ENCODE assay signal across 9 cellular contexts in the genomic region with DNA sequence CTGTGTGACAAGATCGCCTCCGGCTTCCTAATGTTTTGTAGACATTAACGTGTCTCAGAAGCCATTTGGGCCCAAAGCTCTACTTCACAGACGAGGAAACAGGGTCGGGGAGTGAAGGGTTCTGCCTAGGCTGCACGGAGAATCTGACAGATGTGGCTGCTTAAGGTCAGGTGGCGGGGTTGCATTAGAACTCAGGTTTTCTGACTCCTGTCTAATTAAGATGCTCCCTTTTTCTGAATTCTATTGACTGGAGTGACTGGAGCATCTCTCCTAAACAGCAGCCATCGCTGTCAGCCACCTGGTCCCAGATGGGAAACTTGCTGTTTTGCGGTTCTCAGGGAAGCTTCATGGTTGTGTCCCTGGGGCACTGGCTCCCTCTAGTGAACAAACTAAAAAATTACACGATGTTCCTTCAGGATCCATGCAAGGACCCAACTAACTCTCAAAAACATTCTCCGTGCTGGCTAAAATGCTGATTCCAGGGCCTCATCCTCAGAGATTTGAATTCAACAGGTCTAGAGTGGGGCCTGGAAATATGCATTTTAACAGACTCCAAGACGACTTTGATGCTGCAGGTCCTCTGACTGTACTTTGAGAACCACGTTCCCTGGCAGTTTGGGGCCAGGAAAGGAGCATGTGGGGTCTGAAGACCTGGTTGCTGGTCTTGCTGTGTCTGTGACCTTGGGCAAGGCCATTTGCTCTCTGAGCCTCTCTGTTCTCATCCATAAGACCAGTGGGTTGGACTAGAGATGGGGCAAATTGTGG.
DNase-seq lines count a peak whose midpoint lies in the region; ATAC-seq and TF ChIP-seq lines count a peak whose summit lies in the region.
"Had no signal": no experiment of that assay in that cellular context is flagged by ENCODE, and none has a peak within 500 bp of the region (broad histone marks: within the 10 kb centered on the region; RNA-seq: fewer than 3 reads in every experiment).

No MANE protein-coding gene starts in this region.

- ATAC-seq in activated naive CD8-positive, alpha-beta T cell treated with anti-CD3 and anti-CD28 coated beads, Interleukin-2, amount 50 U/mL, for 24 hours, result peak; percentile 55
- ATAC-seq in GM21529 (IDR thresholded peaks at IDR 0.05; ENCODE audit: unreplicated experiment), result no peak

- H3K27ac ChIP-seq in Peyer's patch, result no peak overlapping the region
- H3K27ac ChIP-seq in cardiac muscle cell, result no peak overlapping the region
- H3K27ac ChIP-seq: skin epidermis had no signal

- H3K4me1 Mint-ChIP-seq in activated naive CD8-positive, alpha-beta T cell treated with anti-CD3 and anti-CD28 coated beads, Interleukin-2, amount 50 U/mL, for 24 hours, result peaks cover 38% of the 10 kb centered on the region
- no peaks in the 10 kb centered on the region for H3K4me1 Mint-ChIP-seq in progenitor cell of endocrine pancreas (ENCODE audit: low read depth)

- H3K4me3 ChIP-seq in Peyer's patch, result no peak overlapping the region
- H3K4me3 ChIP-seq in cardiac muscle cell, result no peak overlapping the region
- H3K4me3 ChIP-seq: skin epidermis had no signal

- no peaks in the 10 kb centered on the region for H3K9me3 ChIP-seq in Peyer's patch
- H3K9me3 ChIP-seq in cardiac muscle cell (ENCODE audit: low read depth), result no peaks in the 10 kb centered on the region

- no peak overlapping the region for H3K4me3 Mint-ChIP-seq in activated naive CD8-positive, alpha-beta T cell treated with anti-CD3 and anti-CD28 coated beads, Interleukin-2, amount 50 U/mL, for 24 hours
- H3K4me3 Mint-ChIP-seq in progenitor cell of endocrine pancreas (ENCODE audit: low read depth), result no peak overlapping the region

- DNase-seq in CMK (ENCODE audit: low read depth), result peak; percentile 38
- DNase-seq in HK-2 (ENCODE audit: unreplicated experiment), result peak; percentile 34
- peak; percentile 43 to 71 (median 51) for DNase-seq in Peyer's patch
- DNase-seq in activated naive CD8-positive, alpha-beta T cell treated with anti-CD3 and anti-CD28 coated beads, Interleukin-2, amount 50 U/mL, for 24 hours, result peak; percentile 53
- DNase-seq in cardiac muscle cell (ENCODE audit: low read depth in 1 of 2, low spot score in 1 of 2), result peak; percentile 70 to 75
- DNase-seq in progenitor cell of endocrine pancreas (ENCODE audit: low spot score, unreplicated experiment), result no peak
- no peak for DNase-seq in OCI-M2 (lab: John Stamatoyannopoulos, UW; ENCODE audit: unreplicated experiment)

- peaks cover 12% of the 10 kb centered on the region for H3K36me3 Mint-ChIP-seq in activated naive CD8-positive, alpha-beta T cell treated with anti-CD3 and anti-CD28 coated beads, Interleukin-2, amount 50 U/mL, for 24 hours (ENCODE audit: low read depth)
- no peaks in the 10 kb centered on the region for H3K36me3 Mint-ChIP-seq in progenitor cell of endocrine pancreas (ENCODE audit: insufficient read depth)

- TF ChIP-seq POLR2A in Peyer's patch (IDR thresholded peaks at IDR 0.05), result no peak

- H3K4me1 ChIP-seq in Peyer's patch, result peaks cover 0 to 10% (median 3%) of the 10 kb centered on the region in 4 donors
- H3K4me1 ChIP-seq in cardiac muscle cell (ENCODE audit: low read depth), result peaks cover 9% of the 10 kb centered on the region

- TF ChIP-seq CTCF in Peyer's patch (IDR thresholded peaks at IDR 0.05) (peak; percentile 59 to 88 (median 86)), cardiac muscle cell (IDR thresholded peaks at IDR 0.05; ENCODE audit: low read depth, low read length) (peak; percentile 80), progenitor cell of endocrine pancreas (IDR thresholded peaks at IDR 0.05; ENCODE audit: unreplicated experiment) (peak; percentile 79)

- H3K27me3 ChIP-seq in Peyer's patch (no peaks in the 10 kb centered on the region), cardiac muscle cell (no peaks in the 10 kb centered on the region)

- peaks cover 38% of the 10 kb centered on the region for H3K27me3 Mint-ChIP-seq in activated naive CD8-positive, alpha-beta T cell treated with anti-CD3 and anti-CD28 coated beads, Interleukin-2, amount 50 U/mL, for 24 hours
- H3K27me3 Mint-ChIP-seq in progenitor cell of endocrine pancreas, result peaks cover 48% of the 10 kb centered on the region

- no peak overlapping the region for H3K27ac Mint-ChIP-seq in activated naive CD8-positive, alpha-beta T cell treated with anti-CD3 and anti-CD28 coated beads, Interleukin-2, amount 50 U/mL, for 24 hours
- H3K27ac Mint-ChIP-seq in progenitor cell of endocrine pancreas, result no peak overlapping the region

- H3K36me3 ChIP-seq in Peyer's patch (no peaks in the 10 kb centered on the region), cardiac muscle cell (no peaks in the 10 kb centered on the region)

- H3K9me3 Mint-ChIP-seq in activated naive CD8-positive, alpha-beta T cell treated with anti-CD3 and anti-CD28 coated beads, Interleukin-2, amount 50 U/mL, for 24 hours, result peaks cover 19% of the 10 kb centered on the region
- peaks cover 10% of the 10 kb centered on the region for H3K9me3 Mint-ChIP-seq in progenitor cell of endocrine pancreas (ENCODE audit: low read depth)

Comparison
In these comparisons a context has a peak if more than half of its experiments do, and no peak if none do; other contexts are left out.
1. DNase-seq: peak in CMK (single experiment), HK-2 (single experiment), Peyer's patch (3 of 3), activated naive CD8-positive, alpha-beta T cell treated with anti-CD3 and anti-CD28 coated beads, Interleukin-2, amount 50 U/mL, for 24 hours (single experiment) and cardiac muscle cell (2 of 2); none in progenitor cell of endocrine pancreas (single experiment) and OCI-M2 (single experiment).
2. Peak in every context shown above with its lines, with median percentiles within 50 percentile points of each other: CTCF ChIP-seq.